1 cellular context compared by ENCODE assay signal in the genomic region with DNA sequence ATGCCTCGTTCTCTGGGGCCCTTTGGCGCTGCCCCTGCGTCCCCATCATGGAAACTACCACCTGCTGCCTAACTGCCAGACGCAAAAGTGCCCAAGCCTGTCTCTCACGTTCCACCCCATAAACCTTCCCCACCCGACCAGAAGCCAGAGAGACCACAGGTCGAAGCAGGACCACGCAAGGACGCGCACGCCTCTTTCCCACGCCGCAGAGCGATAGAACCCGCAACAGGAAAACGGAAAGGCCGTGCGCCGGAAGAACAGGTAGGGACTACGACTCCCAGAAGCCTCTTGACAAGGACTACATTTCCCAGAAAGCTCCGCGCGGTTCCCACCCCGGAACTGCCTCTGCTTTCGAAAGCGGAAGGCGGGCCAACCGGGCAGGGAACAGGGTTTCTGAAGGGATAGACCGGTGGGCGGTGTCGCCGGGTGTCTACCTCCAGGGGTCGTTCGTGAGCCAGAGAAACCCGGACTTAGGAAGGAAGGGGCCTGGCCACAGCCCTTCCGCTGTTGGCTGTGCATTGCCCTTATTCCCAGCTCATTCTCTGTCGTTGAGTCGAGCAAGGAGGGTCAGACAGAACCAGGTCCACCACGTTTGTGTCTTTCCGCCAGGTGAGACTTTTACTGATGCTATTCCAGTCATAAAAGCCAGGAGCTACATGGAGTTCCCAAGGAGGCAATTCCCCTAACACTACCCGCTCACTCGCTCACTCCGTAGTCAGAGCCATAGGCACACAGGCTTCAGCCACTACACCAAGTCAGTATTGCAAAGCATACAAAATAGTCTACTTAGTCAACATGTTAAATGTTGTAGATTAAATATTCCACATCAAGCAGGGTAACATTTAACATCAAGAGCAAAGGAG.
TF ChIP-seq lines count a peak whose summit lies in the region.

No MANE protein-coding gene starts in this region.

TF ChIP-seq in K562, 482 proteins besides CTCF, POLR2A, EP300 and RAD21 (continued from another document and continues in another):
- TF ChIP-seq ZMIZ1 (IDR thresholded peaks at IDR 0.05; ENCODE audit: low read depth in 2 of 2, low read length in 2 of 2): 0 out of 4 replicates have a peak, but pooled peaks of 1 of the 2 experiments have one; percentile 10
- TF ChIP-seq TCF3 (CRISPR knock-in tag; IDR thresholded peaks at IDR 0.05): peak; percentile 43; the same call in 1 of the 2 replicates
- TF ChIP-seq BCLAF1 (IDR thresholded peaks at IDR 0.05; ENCODE audit: borderline replicate concordance in 1 of 2, control insufficient read depth in 1 of 2, low read depth in 2 of 2, low read length in 1 of 2): peak in 1 of 2 experiments; percentile 60; a peak in 1 of 4 replicates
- no peak for TF ChIP-seq HIVEP1 (CRISPR knock-in tag; IDR thresholded peaks at IDR 0.05)
- TF ChIP-seq BCL6 (CRISPR knock-in tag; IDR thresholded peaks at IDR 0.05): no peak
- no peak; the same call in 1 of the 2 replicates for TF ChIP-seq TOE1 (IDR thresholded peaks at IDR 0.05; ENCODE audit: borderline replicate concordance)
- TF ChIP-seq TOE1 (CRISPR knock-in tag; IDR thresholded peaks at IDR 0.05; ENCODE audit: borderline replicate concordance, low read depth): no peak
- no peak for TF ChIP-seq PYGO2 (tag; IDR thresholded peaks at IDR 0.05)
- TF ChIP-seq CEBPG (CRISPR knock-in tag; IDR thresholded peaks at IDR 0.05): peak; percentile 24; the same call in 1 of the 2 replicates
- no peak for TF ChIP-seq CEBPG (tag; conservative IDR thresholded peaks at IDR 0.05 in 1 of 2, IDR thresholded peaks at IDR 0.05 in 1 of 2)
- peak; percentile 96 for TF ChIP-seq SP1 (CRISPR knock-in tag; IDR thresholded peaks at IDR 0.05)
- TF ChIP-seq GTF2F1 (IDR thresholded peaks at IDR 0.05; ENCODE audit: low read depth, low read length): peak; percentile 70; the same call in 1 of the 2 replicates
- TF ChIP-seq MTA1 (IDR thresholded peaks at IDR 0.05; ENCODE audit: borderline replicate concordance): peak; percentile 86
- TF ChIP-seq HBP1 (CRISPR knock-in tag; IDR thresholded peaks at IDR 0.05): peak; percentile 82; the same call in 1 of the 2 replicates
- no peak for TF ChIP-seq NCOR1 (IDR thresholded peaks at IDR 0.05)
- peak; percentile 74; the same call in 1 of the 2 replicates for TF ChIP-seq ATF7 (IDR thresholded peaks at IDR 0.05)
- TF ChIP-seq HDAC3 (IDR thresholded peaks at IDR 0.05; ENCODE audit: borderline replicate concordance, partially characterized antibody): peak; percentile 30
- TF ChIP-seq FOXJ3 (CRISPR knock-in tag; IDR thresholded peaks at IDR 0.05): no peak
- TF ChIP-seq RBBP5 (IDR thresholded peaks at IDR 0.05; ENCODE audit: borderline replicate concordance, insufficient read depth, low read length, poor library complexity, severe bottlenecking): peak; percentile 76
- TF ChIP-seq NRF1 (conservative IDR thresholded peaks at IDR 0.05 in 1 of 2, IDR thresholded peaks at IDR 0.05 in 1 of 2): peak; percentile 54 to 67; a peak in 3 of 4 replicates
- peak; percentile 94 for TF ChIP-seq GABPB1 (CRISPR knock-in tag; IDR thresholded peaks at IDR 0.05)
- TF ChIP-seq, protein P1, sequence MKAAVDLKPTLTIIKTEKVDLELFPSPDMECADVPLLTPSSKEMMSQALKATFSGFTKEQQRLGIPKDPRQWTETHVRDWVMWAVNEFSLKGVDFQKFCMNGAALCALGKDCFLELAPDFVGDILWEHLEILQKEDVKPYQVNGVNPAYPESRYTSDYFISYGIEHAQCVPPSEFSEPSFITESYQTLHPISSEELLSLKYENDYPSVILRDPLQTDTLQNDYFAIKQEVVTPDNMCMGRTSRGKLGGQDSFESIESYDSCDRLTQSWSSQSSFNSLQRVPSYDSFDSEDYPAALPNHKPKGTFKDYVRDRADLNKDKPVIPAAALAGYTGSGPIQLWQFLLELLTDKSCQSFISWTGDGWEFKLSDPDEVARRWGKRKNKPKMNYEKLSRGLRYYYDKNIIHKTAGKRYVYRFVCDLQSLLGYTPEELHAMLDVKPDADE (conservative IDR thresholded peaks at IDR 0.05; ENCODE audit: control insufficient read depth, low read depth, low read length): peak; percentile 97
- TF ChIP-seq KLF6 (CRISPR knock-in tag; IDR thresholded peaks at IDR 0.05; ENCODE audit: borderline replicate concordance): peak; percentile 63; the same call in 1 of the 2 replicates
- peak; percentile 95 for TF ChIP-seq CREM (IDR thresholded peaks at IDR 0.05; ENCODE audit: low read depth)
- peak; percentile 31; the same call in 1 of the 2 replicates for TF ChIP-seq KLF16 (IDR thresholded peaks at IDR 0.05)
- TF ChIP-seq RCOR1 (IDR thresholded peaks at IDR 0.05; ENCODE audit: borderline replicate concordance in 1 of 2, low read depth in 2 of 2, low read length in 2 of 2): peak in 1 of 2 experiments; percentile 48; a peak in 2 of 4 replicates
- TF ChIP-seq NR3C1 (CRISPR knock-in tag; IDR thresholded peaks at IDR 0.05): no peak
- TF ChIP-seq SMARCA4 (IDR thresholded peaks at IDR 0.05): no peak; the same call in 1 of the 2 replicates
- peak; percentile 88 for TF ChIP-seq E2F8 (IDR thresholded peaks at IDR 0.05; ENCODE audit: low read depth, partially characterized antibody)
- TF ChIP-seq ZNF354B (CRISPR knock-in tag; IDR thresholded peaks at IDR 0.05): 0 out of 2 replicates have a peak, but pooled peaks have one; percentile 25
- peak; percentile 91 for TF ChIP-seq POLR2B (IDR thresholded peaks at IDR 0.05; ENCODE audit: low read depth, partially characterized antibody)
- peak; percentile 31; the same call in 1 of the 2 replicates for TF ChIP-seq ZNF24 (IDR thresholded peaks at IDR 0.05)
- TF ChIP-seq EGR1 (conservative IDR thresholded peaks at IDR 0.05): peak; percentile 89
- peak; percentile 56; the same call in 1 of the 2 replicates for TF ChIP-seq CBX1 (IDR thresholded peaks at IDR 0.05; ENCODE audit: low read depth)
- peak; percentile 31; the same call in 1 of the 2 replicates for TF ChIP-seq ZBTB7A (IDR thresholded peaks at IDR 0.05; ENCODE audit: borderline replicate concordance, control insufficient read depth, low read depth, low read length)
- TF ChIP-seq POLR2G (IDR thresholded peaks at IDR 0.05; ENCODE audit: low read depth, low read length): peak; percentile 91
- TF ChIP-seq AFF1 (IDR thresholded peaks at IDR 0.05; ENCODE audit: low read depth in 1 of 2, partially characterized antibody in 2 of 2): peak in 1 of 2 experiments; percentile 98
- TF ChIP-seq, protein P2, sequence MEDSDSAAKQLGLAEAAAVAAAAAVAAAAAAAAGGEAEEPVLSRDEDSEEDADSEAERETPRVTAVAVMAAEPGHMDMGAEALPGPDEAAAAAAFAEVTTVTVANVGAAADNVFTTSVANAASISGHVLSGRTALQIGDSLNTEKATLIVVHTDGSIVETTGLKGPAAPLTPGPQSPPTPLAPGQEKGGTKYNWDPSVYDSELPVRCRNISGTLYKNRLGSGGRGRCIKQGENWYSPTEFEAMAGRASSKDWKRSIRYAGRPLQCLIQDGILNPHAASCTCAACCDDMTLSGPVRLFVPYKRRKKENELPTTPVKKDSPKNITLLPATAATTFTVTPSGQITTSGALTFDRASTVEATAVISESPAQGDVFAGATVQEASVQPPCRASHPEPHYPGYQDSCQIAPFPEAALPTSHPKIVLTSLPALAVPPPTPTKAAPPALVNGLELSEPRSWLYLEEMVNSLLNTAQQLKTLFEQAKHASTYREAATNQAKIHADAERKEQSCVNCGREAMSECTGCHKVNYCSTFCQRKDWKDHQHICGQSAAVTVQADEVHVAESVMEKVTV (CRISPR knock-in tag; IDR thresholded peaks at IDR 0.05): peak; percentile 94
- 0 out of 2 replicates have a peak, but pooled peaks have one; percentile 12 for TF ChIP-seq ZNF316 (IDR thresholded peaks at IDR 0.05)
- peak; percentile 100 for TF ChIP-seq ELF1 (tag; IDR thresholded peaks at IDR 0.05)
- peak; percentile 74 for TF ChIP-seq SOX6 (IDR thresholded peaks at IDR 0.05)
